Comparison of ENCODE assay signal across 2 cellular contexts in genomic region chr2:157746234-157746950, GRCh38.
A peak's percentile ranks its signal among the peaks of the same experiment; 100 is the strongest.
TF ChIP-seq lines count a peak whose summit lies in the region.

No MANE protein-coding gene starts in this region.

TF ChIP-seq in liver, 16 proteins besides CTCF, POLR2A, EP300 and RAD21 (continued from another document):
- TF ChIP-seq, protein P1, sequence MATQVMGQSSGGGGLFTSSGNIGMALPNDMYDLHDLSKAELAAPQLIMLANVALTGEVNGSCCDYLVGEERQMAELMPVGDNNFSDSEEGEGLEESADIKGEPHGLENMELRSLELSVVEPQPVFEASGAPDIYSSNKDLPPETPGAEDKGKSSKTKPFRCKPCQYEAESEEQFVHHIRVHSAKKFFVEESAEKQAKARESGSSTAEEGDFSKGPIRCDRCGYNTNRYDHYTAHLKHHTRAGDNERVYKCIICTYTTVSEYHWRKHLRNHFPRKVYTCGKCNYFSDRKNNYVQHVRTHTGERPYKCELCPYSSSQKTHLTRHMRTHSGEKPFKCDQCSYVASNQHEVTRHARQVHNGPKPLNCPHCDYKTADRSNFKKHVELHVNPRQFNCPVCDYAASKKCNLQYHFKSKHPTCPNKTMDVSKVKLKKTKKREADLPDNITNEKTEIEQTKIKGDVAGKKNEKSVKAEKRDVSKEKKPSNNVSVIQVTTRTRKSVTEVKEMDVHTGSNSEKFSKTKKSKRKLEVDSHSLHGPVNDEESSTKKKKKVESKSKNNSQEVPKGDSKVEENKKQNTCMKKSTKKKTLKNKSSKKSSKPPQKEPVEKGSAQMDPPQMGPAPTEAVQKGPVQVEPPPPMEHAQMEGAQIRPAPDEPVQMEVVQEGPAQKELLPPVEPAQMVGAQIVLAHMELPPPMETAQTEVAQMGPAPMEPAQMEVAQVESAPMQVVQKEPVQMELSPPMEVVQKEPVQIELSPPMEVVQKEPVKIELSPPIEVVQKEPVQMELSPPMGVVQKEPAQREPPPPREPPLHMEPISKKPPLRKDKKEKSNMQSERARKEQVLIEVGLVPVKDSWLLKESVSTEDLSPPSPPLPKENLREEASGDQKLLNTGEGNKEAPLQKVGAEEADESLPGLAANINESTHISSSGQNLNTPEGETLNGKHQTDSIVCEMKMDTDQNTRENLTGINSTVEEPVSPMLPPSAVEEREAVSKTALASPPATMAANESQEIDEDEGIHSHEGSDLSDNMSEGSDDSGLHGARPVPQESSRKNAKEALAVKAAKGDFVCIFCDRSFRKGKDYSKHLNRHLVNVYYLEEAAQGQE (IDR thresholded peaks at IDR 0.05): no peak
- TF ChIP-seq ATF3 (IDR thresholded peaks at IDR 0.05) (peak; percentile 52), RXRA (IDR thresholded peaks at IDR 0.05) (peak; percentile 91 to 96), GABPA (IDR thresholded peaks at IDR 0.05 in 1 of 2, conservative IDR thresholded peaks at IDR 0.05 in 1 of 2) (peak in 1 of 2 donors; percentile 38), NR2F2 (IDR thresholded peaks at IDR 0.05) (peak; percentile 26), SP1 (IDR thresholded peaks at IDR 0.05) (peak; percentile 83), FOXA2 (IDR thresholded peaks at IDR 0.05) (peak; percentile 71), FOXA1 (IDR thresholded peaks at IDR 0.05) (peak; percentile 52), EGR1 (IDR thresholded peaks at IDR 0.05; ENCODE audit: low read depth in 2 of 2) (peak; percentile 45 to 63), JUND (IDR thresholded peaks at IDR 0.05) (peak; percentile 59 to 87), YY1 (IDR thresholded peaks at IDR 0.05) (peak; percentile 67), HNF4A (conservative IDR thresholded peaks at IDR 0.05) (peak; percentile 92 to 93)
- TF ChIP-seq, protein P2, sequence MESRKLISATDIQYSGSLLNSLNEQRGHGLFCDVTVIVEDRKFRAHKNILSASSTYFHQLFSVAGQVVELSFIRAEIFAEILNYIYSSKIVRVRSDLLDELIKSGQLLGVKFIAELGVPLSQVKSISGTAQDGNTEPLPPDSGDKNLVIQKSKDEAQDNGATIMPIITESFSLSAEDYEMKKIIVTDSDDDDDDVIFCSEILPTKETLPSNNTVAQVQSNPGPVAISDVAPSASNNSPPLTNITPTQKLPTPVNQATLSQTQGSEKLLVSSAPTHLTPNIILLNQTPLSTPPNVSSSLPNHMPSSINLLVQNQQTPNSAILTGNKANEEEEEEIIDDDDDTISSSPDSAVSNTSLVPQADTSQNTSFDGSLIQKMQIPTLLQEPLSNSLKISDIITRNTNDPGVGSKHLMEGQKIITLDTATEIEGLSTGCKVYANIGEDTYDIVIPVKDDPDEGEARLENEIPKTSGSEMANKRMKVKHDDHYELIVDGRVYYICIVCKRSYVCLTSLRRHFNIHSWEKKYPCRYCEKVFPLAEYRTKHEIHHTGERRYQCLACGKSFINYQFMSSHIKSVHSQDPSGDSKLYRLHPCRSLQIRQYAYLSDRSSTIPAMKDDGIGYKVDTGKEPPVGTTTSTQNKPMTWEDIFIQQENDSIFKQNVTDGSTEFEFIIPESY (IDR thresholded peaks at IDR 0.05): peak; percentile 77

TF ChIP-seq in HepG2, 621 proteins besides CTCF, POLR2A, EP300 and RAD21 (continued from another document):
- TF ChIP-seq ZNF687 (CRISPR knock-in tag; IDR thresholded peaks at IDR 0.05): no peak
- no peak for TF ChIP-seq ZNF18 (CRISPR knock-in tag; IDR thresholded peaks at IDR 0.05; ENCODE audit: insufficient replicate concordance)
- TF ChIP-seq HNRNPUL1 (IDR thresholded peaks at IDR 0.05; ENCODE audit: low read depth, low read length): no peak
- TF ChIP-seq SMC3 (IDR thresholded peaks at IDR 0.05; ENCODE audit: low read length): no peak
TF ChIP-seq in HepG2: peak in this region for 0.
